In the genomic region with DNA sequence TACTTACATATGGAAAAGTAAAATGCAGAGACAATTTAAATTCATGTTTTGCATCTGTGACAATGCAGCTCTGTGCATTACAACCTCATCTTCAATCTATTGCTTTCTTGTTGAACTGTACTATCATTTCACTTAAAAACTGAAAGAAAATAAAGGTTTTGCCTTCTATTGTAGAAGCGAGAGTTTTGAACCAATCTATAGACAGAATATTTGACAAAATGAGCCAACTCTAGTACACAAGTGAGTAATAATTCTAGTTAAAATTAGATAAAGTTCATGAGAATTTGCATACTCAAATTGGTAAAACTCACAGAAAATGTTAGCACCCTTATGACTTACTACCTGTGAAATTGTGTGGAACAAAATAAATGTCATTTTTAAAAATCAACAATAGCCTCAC, we compare ENCODE assay signal across 18 cellular contexts.
"Had no signal": no experiment of that assay in that cellular context is flagged by ENCODE, and none has a peak within 500 bp of the region (broad histone marks: within the 10 kb centered on the region; RNA-seq: fewer than 3 reads in every experiment).

No MANE protein-coding gene starts in this region.

- H3K27me3 Mint-ChIP-seq: activated naive CD8-positive, alpha-beta T cell treated with anti-CD3 and anti-CD28 coated beads for 36 hours; activated T-cell treated with anti-CD3 and anti-CD28 coated beads, Interleukin-2, amount 50 U/mL, for 24 hours had no signal

- DNase-seq: activated CD4-positive, alpha-beta T cell treated with anti-CD3 and anti-CD28 coated beads, Interleukin-2, amount 50 U/mL, for 4 hours; activated CD4-positive, CD25-positive, alpha-beta regulatory T cell treated with anti-CD3 and anti-CD28 coated beads, Interleukin-2, amount 50 U/mL, for 72 hours; activated gamma-delta T cell treated with Interleukin-2 at 50 U/mL for 16 hours; activated naive CD8-positive, alpha-beta T cell treated with anti-CD3 and anti-CD28 coated beads for 36 hours; activated T-cell treated with anti-CD3 and anti-CD28 coated beads, Interleukin-2, amount 50 U/mL, for 24 hours; anterior cingulate cortex; esophagus squamous epithelium; foreskin fibroblast; glutamatergic neuron; midbrain; pancreas; stimulated activated CD4-positive, alpha-beta T cell treated with anti-CD3 and anti-CD28 coated beads, Interleukin-2, amount 100 ng/mL, for 48 hours; stimulated activated naive CD4-positive, alpha-beta T cell treated with Interleukin-2 at 50 U/mL for 16 hours; upper lobe of left lung had no signal

- H2AFZ ChIP-seq: neural progenitor cell had no signal

- H3K27ac ChIP-seq: breast epithelium, esophagus squamous epithelium, neural progenitor cell, pancreas, suprapubic skin, upper lobe of left lung had no signal

- H3K4me3 Mint-ChIP-seq: activated naive CD8-positive, alpha-beta T cell treated with anti-CD3 and anti-CD28 coated beads for 36 hours; activated T-cell treated with anti-CD3 and anti-CD28 coated beads, Interleukin-2, amount 50 U/mL, for 24 hours; neural progenitor cell had no signal

- H3K4me2 ChIP-seq: neural progenitor cell had no signal

- H3K9ac ChIP-seq: neural progenitor cell had no signal

- H3K36me3 ChIP-seq: breast epithelium, esophagus squamous epithelium, neural progenitor cell, pancreas, suprapubic skin, upper lobe of left lung had no signal

- H3K9me3 ChIP-seq: breast epithelium, esophagus squamous epithelium, pancreas, suprapubic skin, upper lobe of left lung had no signal

- H3K4me1 Mint-ChIP-seq: activated naive CD8-positive, alpha-beta T cell treated with anti-CD3 and anti-CD28 coated beads for 36 hours; neural progenitor cell had no signal

- H3K27me3 ChIP-seq: breast epithelium, esophagus squamous epithelium, neural progenitor cell, pancreas, suprapubic skin, upper lobe of left lung had no signal

- ATAC-seq: pancreas had no signal

- H3K27ac Mint-ChIP-seq: activated naive CD8-positive, alpha-beta T cell treated with anti-CD3 and anti-CD28 coated beads for 36 hours; activated T-cell treated with anti-CD3 and anti-CD28 coated beads, Interleukin-2, amount 50 U/mL, for 24 hours; neural progenitor cell had no signal

- H3K4me3 ChIP-seq: breast epithelium, esophagus squamous epithelium, lung, neural progenitor cell, pancreas, suprapubic skin, upper lobe of left lung had no signal

- H3K9me3 Mint-ChIP-seq: activated T-cell treated with anti-CD3 and anti-CD28 coated beads, Interleukin-2, amount 50 U/mL, for 24 hours; neural progenitor cell had no signal

- H3K4me1 ChIP-seq: breast epithelium, esophagus squamous epithelium, neural progenitor cell, pancreas, suprapubic skin, upper lobe of left lung had no signal

- H3K36me3 Mint-ChIP-seq: activated naive CD8-positive, alpha-beta T cell treated with anti-CD3 and anti-CD28 coated beads for 36 hours; neural progenitor cell had no signal
